In the genomic region with DNA sequence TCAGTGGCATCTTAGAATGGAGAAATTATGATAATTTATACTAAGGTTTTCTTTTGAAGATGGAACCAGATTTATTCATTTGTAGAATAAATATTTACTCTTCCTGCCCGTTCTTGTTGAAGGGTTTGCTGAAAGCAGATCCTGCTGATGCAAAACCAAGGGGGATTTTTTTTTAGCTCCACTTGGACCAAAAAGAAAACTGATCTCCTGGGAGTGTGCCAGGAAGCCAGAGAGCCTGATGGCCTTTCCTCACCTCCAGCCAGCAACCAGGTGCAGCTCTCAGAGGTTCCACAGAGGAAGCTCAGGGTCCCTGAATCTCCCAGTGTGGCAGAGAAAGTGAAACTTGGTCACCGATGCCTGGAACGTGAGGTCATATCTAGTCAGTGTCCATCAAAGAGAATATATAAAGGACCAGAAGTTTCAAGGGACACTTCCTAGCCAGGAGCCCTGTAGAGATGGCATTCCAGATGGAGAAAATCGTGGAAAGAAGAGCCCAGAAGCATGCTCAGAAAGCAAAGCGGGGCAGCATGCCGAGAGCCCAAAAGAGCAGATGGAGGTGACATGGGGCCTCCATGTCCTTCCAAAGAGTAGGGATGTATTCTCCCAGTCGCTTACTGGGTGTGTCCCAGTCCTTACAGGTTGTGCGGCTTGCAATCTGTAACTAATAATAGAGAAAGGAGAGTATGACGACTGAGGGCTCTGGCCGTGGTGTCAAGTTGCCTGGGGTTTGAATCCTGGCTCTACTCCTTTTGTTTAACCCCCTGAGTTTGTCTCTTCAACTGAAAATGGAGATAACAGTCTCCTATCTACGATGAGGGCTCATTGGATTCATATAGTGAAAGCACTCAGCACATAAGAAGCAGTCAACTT, we compare ENCODE assay signal across 14 cellular contexts. TPM values are rescaled to one million over a fixed set of nuclear protein-coding genes. Genes with fewer than 3 reads are reported as not detected.
DNase-seq lines count a peak whose midpoint lies in the region; ATAC-seq and TF ChIP-seq lines count a peak whose summit lies in the region.
"Had no signal": no experiment of that assay in that cellular context is flagged by ENCODE, and none has a peak within 500 bp of the region (broad histone marks: within the 10 kb centered on the region; RNA-seq: fewer than 3 reads in every experiment).

No MANE protein-coding gene starts in this region.

- H2BK15ac ChIP-seq in neuronal stem cell (ENCODE audit: low read length): no peak overlapping the region

- no peak overlapping the region for H3K4me2 ChIP-seq in neuronal stem cell (ENCODE audit: insufficient read depth, low read length, poor library complexity, severe bottlenecking)

- H2AFZ ChIP-seq in neuronal stem cell (ENCODE audit: low read length): no peak overlapping the region

- H2AK5ac ChIP-seq in neuronal stem cell (ENCODE audit: low read depth, low read length): no peak overlapping the region

- H3K9me3 ChIP-seq in subcutaneous abdominal adipose tissue (ENCODE audit: control insufficient read depth in 5 of 5, low read length in 5 of 5): no peaks in the 10 kb centered on the region
- no peaks in the 10 kb centered on the region for H3K9me3 ChIP-seq in neuronal stem cell (replicated peaks in 1 of 2; ENCODE audit: control insufficient read depth in 2 of 2, insufficient read depth in 1 of 2, low read depth in 1 of 2, low read length in 2 of 2)
- H3K9me3 ChIP-seq: testis had no signal

- DNase-seq in NCI-H2081 (lab: John Stamatoyannopoulos, UW) (peak; percentile 4 to 49), NCI-H2081 treated with DMSO at 0.1 percent for 48 hours (lab: John Stamatoyannopoulos, UW) (no peak), NCI-H345 (lab: John Stamatoyannopoulos, UW) (peak; percentile 92), fibroblast of pulmonary artery (ENCODE audit: low read depth) (peak; percentile 28), CD14-positive monocyte (ENCODE audit: low spot score) (no peak), neuronal stem cell (ENCODE audit: low spot score) (no peak)
- DNase-seq: ACHN, head of caudate nucleus, T-helper 9 cell, testis had no signal

- H3K79me1 ChIP-seq in neuronal stem cell (ENCODE audit: low read depth, low read length): no peaks in the 10 kb centered on the region

- H3K9me3 Mint-ChIP-seq in CD14-positive monocyte: peaks cover 0 to 9% (median 3%) of the 10 kb centered on the region in 7 donors

- no peak overlapping the region for H3K18ac ChIP-seq in neuronal stem cell (ENCODE audit: low read length)

- peak overlapping the region in 2 of 5 donors; percentile 28 to 29 for H3K9ac ChIP-seq in subcutaneous abdominal adipose tissue (ENCODE audit: low read length in 5 of 5)
- no peak overlapping the region for H3K9ac ChIP-seq in neuronal stem cell (ENCODE audit: low read depth, low read length, poor library complexity)

- H4K91ac ChIP-seq in neuronal stem cell (ENCODE audit: low read depth, low read length, poor library complexity): no peak overlapping the region

- no peak for TF ChIP-seq CTCF in fibroblast of pulmonary artery (IDR thresholded peaks at IDR 0.05; ENCODE audit: low read length, missing control alignments)
- TF ChIP-seq CTCF in CD14-positive monocyte (IDR thresholded peaks at IDR 0.05): no peak

- peaks cover 14% of the 10 kb centered on the region for H3K4me1 Mint-ChIP-seq in CD14-positive monocyte

- peaks cover 2 to 4% (median 2%) of the 10 kb centered on the region in 3 donors for H3K27me3 Mint-ChIP-seq in CD14-positive monocyte (ENCODE audit: low read depth in 3 of 3)

- no peak overlapping the region for H2BK120ac ChIP-seq in neuronal stem cell (ENCODE audit: low read depth, low read length)

- H3K27ac ChIP-seq in subcutaneous abdominal adipose tissue (ENCODE audit: low read depth, low read length): peak overlapping the region; percentile 85
- no peak overlapping the region for H3K27ac ChIP-seq in neuronal stem cell (replicated peaks; ENCODE audit: low read length)
- H3K27ac ChIP-seq: testis had no signal

- H3K23ac ChIP-seq in neuronal stem cell (ENCODE audit: low read depth, low read length, poor library complexity): no peak overlapping the region

- no peak overlapping the region for H2BK12ac ChIP-seq in neuronal stem cell (ENCODE audit: low read length)

- H3K4ac ChIP-seq in neuronal stem cell (ENCODE audit: low read length): no peak overlapping the region

- H3K4me3 Mint-ChIP-seq in CD14-positive monocyte: no peak overlapping the region
- H3K4me3 Mint-ChIP-seq: activated naive CD8-positive, alpha-beta T cell; dendritic cell treated with granulocyte-macrophage colony-stimulating factor and Interleukin-4, amounts not matched to agents 40 ng/mL and 50 ng/mL, for 4 days had no signal

- H2BK5ac ChIP-seq in neuronal stem cell (ENCODE audit: low read length): no peak overlapping the region

- WGBS in neuronal stem cell (ENCODE audit: extremely low coverage in 2 of 2, insufficient read length in 2 of 2, insufficient replicate concordance in 1 of 2), 2 donors: no CpG with 5 or more reads among the region's 11 CpGs

- no peak overlapping the region for H4K8ac ChIP-seq in neuronal stem cell (ENCODE audit: low read depth, low read length)

- no peaks in the 10 kb centered on the region for H3K36me3 Mint-ChIP-seq in CD14-positive monocyte
- H3K36me3 Mint-ChIP-seq: activated naive CD8-positive, alpha-beta T cell had no signal

- H3K4me3 ChIP-seq in fibroblast of pulmonary artery (replicated peaks; ENCODE audit: low read depth, low read length): no peak overlapping the region
- peak overlapping the region in 1 of 5 donors; percentile 23 for H3K4me3 ChIP-seq in subcutaneous abdominal adipose tissue (ENCODE audit: low read depth in 1 of 5, low read length in 5 of 5)
- no peak overlapping the region for H3K4me3 ChIP-seq in neuronal stem cell (ENCODE audit: low read length in 2 of 2)
- H3K4me3 ChIP-seq: testis had no signal

- ATAC-seq in GM21423 (IDR thresholded peaks at IDR 0.05; ENCODE audit: unreplicated experiment): no peak

- H3K27me3 ChIP-seq in subcutaneous abdominal adipose tissue (ENCODE audit: control insufficient read depth in 5 of 5, insufficient read depth in 4 of 5, low read length in 5 of 5): no peaks in the 10 kb centered on the region
- H3K27me3 ChIP-seq in neuronal stem cell (ENCODE audit: control insufficient read depth in 3 of 3, insufficient read depth in 3 of 3, low read depth in 1 of 3, low read length in 3 of 3): peaks cover 0 to 11% (median 0%) of the 10 kb centered on the region in 3 experiments
- H3K27me3 ChIP-seq: testis had no signal

- peaks cover 0 to 2% (median 0%) of the 10 kb centered on the region in 5 donors for H3K36me3 ChIP-seq in subcutaneous abdominal adipose tissue (ENCODE audit: control insufficient read depth in 5 of 5, insufficient read depth in 5 of 5, low read length in 5 of 5)
- no peaks in the 10 kb centered on the region for H3K36me3 ChIP-seq in neuronal stem cell (replicated peaks in 1 of 2; ENCODE audit: control insufficient read depth in 2 of 2, insufficient read depth in 2 of 2, low read length in 2 of 2)

- H3K4me1 ChIP-seq in subcutaneous abdominal adipose tissue (ENCODE audit: control insufficient read depth in 5 of 5, insufficient read depth in 5 of 5, low read length in 5 of 5) (peaks cover 4 to 74% (median 47%) of the 10 kb centered on the region in 5 donors), neuronal stem cell (ENCODE audit: control insufficient read depth in 2 of 2, insufficient read depth in 1 of 2, low read depth in 1 of 2, low read length in 2 of 2) (no peaks in the 10 kb centered on the region)

- no peak overlapping the region for H3K14ac ChIP-seq in neuronal stem cell (ENCODE audit: low read length)

- no peak overlapping the region for H3K27ac Mint-ChIP-seq in CD14-positive monocyte
- H3K27ac Mint-ChIP-seq: activated naive CD8-positive, alpha-beta T cell; dendritic cell treated with granulocyte-macrophage colony-stimulating factor and Interleukin-4, amounts not matched to agents 40 ng/mL and 50 ng/mL, for 4 days had no signal

- intact Hi-C loops in CD14-positive monocyte (cut with micrococcal nuclease): no loop called here

RNA-seq across cellular contexts. Expression of a gene that starts 12.2 kb away (rescaled TPM):
- polyA plus RNA-seq in CD14-positive monocyte: not detected
- 0.29 TPM for polyA plus RNA-seq in neuronal stem cell (2013, experiment 1 of 2)
- polyA plus RNA-seq in neuronal stem cell (2013, experiment 2 of 2): 0.19 TPM

Comparison
In these comparisons a context has a peak if more than half of its experiments do, and no peak if none do; other contexts are left out.
1. DNase-seq: peak in NCI-H2081 (2 of 2), NCI-H345 (single experiment) and fibroblast of pulmonary artery (single experiment); none in NCI-H2081 treated with DMSO at 0.1 percent for 48 hours (single experiment), CD14-positive monocyte (single experiment) and neuronal stem cell (single experiment).